ENCODE assay signal across 8 cellular contexts in genomic region chr2:96531872-96532505, GRCh38.
DNase-seq lines count a peak whose midpoint lies in the region; ATAC-seq lines count a peak whose summit lies in the region.

No MANE protein-coding gene starts in this region.

- ATAC-seq in HG02798 (IDR thresholded peaks at IDR 0.05; ENCODE audit: poor library complexity, unreplicated experiment) = peak; percentile 29
- ATAC-seq in central memory CD8-positive, alpha-beta T cell (replicated peaks; ENCODE audit: extremely low read depth, poor library complexity, severe bottlenecking) = peak; percentile 27
- no peak for ATAC-seq in HG02763 (IDR thresholded peaks at IDR 0.05; ENCODE audit: unreplicated experiment)

- peaks cover 6% of the 10 kb centered on the region for H3K36me3 Mint-ChIP-seq in central memory CD8-positive, alpha-beta T cell (ENCODE audit: insufficient read depth)

- peaks cover 53% of the 10 kb centered on the region for H3K4me1 Mint-ChIP-seq in central memory CD8-positive, alpha-beta T cell

- H3K9me3 Mint-ChIP-seq in central memory CD8-positive, alpha-beta T cell = no peaks in the 10 kb centered on the region

- DNase-seq in DMS53 (lab: John Stamatoyannopoulos, UW) (peak; percentile 93), NCI-H2227 treated with DMSO at 0.1 percent for 48 hours (lab: John Stamatoyannopoulos, UW) (peak; percentile 91), islet precursor cell (peak; percentile 87)
- DNase-seq in activated CD4-positive, alpha-beta T cell treated with anti-CD3 and anti-CD28 coated beads for 1 hour = peak; percentile 81
- DNase-seq in central memory CD8-positive, alpha-beta T cell (ENCODE audit: low spot score in 2 of 2) = peak; percentile 62 to 76
- peak; percentile 78 to 89 for DNase-seq in stimulated activated CD4-positive, alpha-beta T cell treated with anti-CD3 and anti-CD28 coated beads, Interleukin-12 subunit alpha, Interleukin-12 subunit beta, amount 100 ng/mL, for 24 hours (ENCODE audit: low read depth in 2 of 2)

- H3K27me3 Mint-ChIP-seq in central memory CD8-positive, alpha-beta T cell = no peaks in the 10 kb centered on the region

- peak overlapping the region; percentile 88 for H3K27ac Mint-ChIP-seq in central memory CD8-positive, alpha-beta T cell (ENCODE audit: low read depth)

- peak overlapping the region; percentile 77 for H3K4me3 Mint-ChIP-seq in central memory CD8-positive, alpha-beta T cell
